ENCODE assay signal across 26 cellular contexts in genomic region chr1:63883494-63884235, GRCh38.
DNase-seq lines count a peak whose midpoint lies in the region; TF ChIP-seq lines count a peak whose summit lies in the region.
"Had no signal": no experiment of that assay in that cellular context is flagged by ENCODE, and none has a peak within 500 bp of the region (broad histone marks: within the 10 kb centered on the region; RNA-seq: fewer than 3 reads in every experiment).

No MANE protein-coding gene starts in this region.

- peaks cover 3% of the 10 kb centered on the region for H3K36me3 Mint-ChIP-seq in endodermal cell (ENCODE audit: low read depth)
- H3K36me3 Mint-ChIP-seq: activated CD8-positive, alpha-beta memory T cell treated with anti-CD3 and anti-CD28 coated beads, Interleukin-2, amount 10 ng/mL, durations not matched to agents 7 days and 5 days had no signal

- H3K36me3 ChIP-seq in endodermal cell (ENCODE audit: control insufficient read depth, insufficient read depth, low read length) (no peaks in the 10 kb centered on the region), spleen (no peaks in the 10 kb centered on the region)
- H3K36me3 ChIP-seq: esophagus squamous epithelium, pancreas, right atrium auricular region, vagina had no signal

- H3K4me1 ChIP-seq in endodermal cell (ENCODE audit: control insufficient read depth, insufficient read depth, low read length) (peaks cover 11% of the 10 kb centered on the region), spleen (peaks cover 0 to 11% (median 4%) of the 10 kb centered on the region in 6 donors)

- H3K4me3 ChIP-seq in endodermal cell (ENCODE audit: low read length), result no peak overlapping the region
- no peak overlapping the region for H3K4me3 ChIP-seq in spleen
- H3K4me3 ChIP-seq: esophagus squamous epithelium, pancreas, right atrium auricular region, smooth muscle cell, vagina had no signal

- POLR2A ChIA-PET in HEK293T (lab: Yijun Ruan, JAX), result no interaction called here

- CTCF ChIA-PET in HEK293T (lab: Yijun Ruan, JAX), result interaction anchor here (1.1 kb wide), 1 partner anchor 9 kb away, joined by 3 read pairs; no protein-coding TSS in a partner anchor

- intact Hi-C loops in spleen (cut with DNase I; ENCODE audit: low total_unique reads), result no loop called here

- H3K27me3 Mint-ChIP-seq in endodermal cell (ENCODE audit: insufficient read depth), result no peaks in the 10 kb centered on the region
- H3K27me3 Mint-ChIP-seq: activated CD8-positive, alpha-beta memory T cell treated with anti-CD3 and anti-CD28 coated beads, Interleukin-2, amount 10 ng/mL, durations not matched to agents 7 days and 5 days; CD4-positive, alpha-beta T cell had no signal

- no peak overlapping the region for H3K27ac ChIP-seq in endodermal cell (ENCODE audit: low read depth, low read length)
- H3K27ac ChIP-seq in spleen, result peak overlapping the region in 5 of 8 donors; percentile 26 to 56 (median 48)
- H3K27ac ChIP-seq: foreskin keratinocyte, pancreas, vagina had no signal

- DNase-seq in NCI-H510A treated with DMSO at 0.1 percent for 48 hours (lab: John Stamatoyannopoulos, UW) (peak; percentile 14), NCI-H510A (lab: John Stamatoyannopoulos, UW) (no peak), NCI-H69 (lab: John Stamatoyannopoulos, UW) (peak; percentile 79), endodermal cell (no peak), spleen (no peak), DMS153 treated with DMSO at 0.1 percent for 48 hours (lab: John Stamatoyannopoulos, UW; ENCODE audit: unreplicated experiment) (no peak), HEK293T (ENCODE audit: extremely low spot score) (no peak), mucosa of gallbladder (ENCODE audit: low spot score) (no peak)
- DNase-seq: activated B cell treated with CpG ODN at 0.5 μM for 24 hours; activated CD4-positive, alpha-beta T cell treated with anti-CD3 and anti-CD28 coated beads, Interleukin-2, amount 50 U/mL, for 4 hours; activated CD8-positive, alpha-beta memory T cell treated with anti-CD3 and anti-CD28 coated beads, Interleukin-2, amount 10 ng/mL, durations not matched to agents 7 days and 5 days; activated T-cell treated with anti-CD3 and anti-CD28 coated beads, Interleukin-2, amount 50 U/mL, for 48 hours; CD4-positive, alpha-beta T cell; esophagus squamous epithelium; foreskin keratinocyte; left cardiac atrium; NCI-H1092 treated with DMSO at 0.1 percent for 48 hours; NCI-H187 treated with DMSO at 0.1 percent for 48 hours; pancreas; SK-N-SH; stimulated activated CD4-positive, alpha-beta T cell treated with anti-CD3 and anti-CD28 coated beads, Interleukin-1b, Interleukin-23, amount 100 ng/mL, for 48 hours; stimulated activated naive CD8-positive, alpha-beta T cell treated with anti-CD3 and anti-CD28 coated beads, Interleukin-15, Interleukin-2, amounts not matched to agents 100 U/mL and 50 U/mL, for 24 hours had no signal

- no peak for TF ChIP-seq POLR2A in spleen (IDR thresholded peaks at IDR 0.05)

- WGBS in endodermal cell (ENCODE audit: insufficient coverage in 1 of 2, insufficient read length in 1 of 2), 2 experiments, result 81 to 89% methylated on average over 1 to 6 of the region's 6 CpGs
- WGBS in spleen, 5 donors, result 71 to 88% (median 79%) methylated on average over 6 of the region's 6 CpGs

- H3K9me3 ChIP-seq in endodermal cell (ENCODE audit: control insufficient read depth, low read length), result no peaks in the 10 kb centered on the region
- no peaks in the 10 kb centered on the region for H3K9me3 ChIP-seq in spleen
- H3K9me3 ChIP-seq: esophagus squamous epithelium, pancreas, right atrium auricular region, SK-N-SH, vagina had no signal

- H3K4me1 Mint-ChIP-seq in endodermal cell, result peaks cover 34% of the 10 kb centered on the region
- H3K4me1 Mint-ChIP-seq: activated CD8-positive, alpha-beta memory T cell treated with anti-CD3 and anti-CD28 coated beads, Interleukin-2, amount 10 ng/mL, durations not matched to agents 7 days and 5 days had no signal

- TF ChIP-seq CTCF in endodermal cell (conservative IDR thresholded peaks at IDR 0.05) (no peak), spleen (IDR thresholded peaks at IDR 0.05 in 8 of 11, conservative IDR thresholded peaks at IDR 0.05 in 3 of 11) (no peak)

- peak overlapping the region; percentile 57 for H3K27ac Mint-ChIP-seq in endodermal cell
- H3K27ac Mint-ChIP-seq: activated B cell treated with CpG ODN at 0.5 μM for 24 hours; activated CD8-positive, alpha-beta memory T cell treated with anti-CD3 and anti-CD28 coated beads, Interleukin-2, amount 10 ng/mL, durations not matched to agents 7 days and 5 days; CD4-positive, alpha-beta T cell had no signal

- no peak overlapping the region for H3K4me3 Mint-ChIP-seq in endodermal cell
- H3K4me3 Mint-ChIP-seq: activated B cell treated with CpG ODN at 0.5 μM for 24 hours; activated CD8-positive, alpha-beta memory T cell treated with anti-CD3 and anti-CD28 coated beads, Interleukin-2, amount 10 ng/mL, durations not matched to agents 7 days and 5 days; CD4-positive, alpha-beta T cell; neural crest cell had no signal

- H3K27me3 ChIP-seq in endodermal cell (ENCODE audit: control insufficient read depth, insufficient read depth, low read length, poor library complexity, severe bottlenecking) (no peaks in the 10 kb centered on the region), spleen (replicated peaks in 1 of 7) (no peaks in the 10 kb centered on the region)
- H3K27me3 ChIP-seq: esophagus squamous epithelium, foreskin keratinocyte, pancreas, right atrium auricular region, vagina had no signal

- no peaks in the 10 kb centered on the region for H3K9me3 Mint-ChIP-seq in endodermal cell
- H3K9me3 Mint-ChIP-seq: activated B cell treated with CpG ODN at 0.5 μM for 24 hours; CD4-positive, alpha-beta T cell; neural crest cell had no signal

- no peak overlapping the region for H3K9ac ChIP-seq in endodermal cell (ENCODE audit: extremely low read depth, low read length, poor library complexity, severe bottlenecking)
- H3K9ac ChIP-seq: SK-N-SH had no signal

TF ChIP-seq in HEK293T, 16 proteins besides CTCF, POLR2A, EP300 and RAD21:
- TF ChIP-seq FOXA1 (IDR thresholded peaks at IDR 0.05) (no peak), SUZ12 (IDR thresholded peaks at IDR 0.05) (no peak), HDGF (IDR thresholded peaks at IDR 0.05; ENCODE audit: borderline replicate concordance) (no peak), SP1 (IDR thresholded peaks at IDR 0.05) (no peak), BHLHE40 (IDR thresholded peaks at IDR 0.05; ENCODE audit: borderline replicate concordance) (no peak), NFRKB (IDR thresholded peaks at IDR 0.05) (no peak), L3MBTL2 (conservative IDR thresholded peaks at IDR 0.05) (no peak)

Comparison
In these comparisons a context has a peak if more than half of its experiments do, and no peak if none do; other contexts are left out.
1. DNase-seq: peak in NCI-H510A treated with DMSO at 0.1 percent for 48 hours (single experiment) and NCI-H69 (single experiment); none in NCI-H510A (single experiment), endodermal cell (single experiment), spleen (single experiment), DMS153 treated with DMSO at 0.1 percent for 48 hours (single experiment), HEK293T (single experiment) and mucosa of gallbladder (single experiment).